Comparison of ENCODE assay signal across 1 cellular context in the genomic region with DNA sequence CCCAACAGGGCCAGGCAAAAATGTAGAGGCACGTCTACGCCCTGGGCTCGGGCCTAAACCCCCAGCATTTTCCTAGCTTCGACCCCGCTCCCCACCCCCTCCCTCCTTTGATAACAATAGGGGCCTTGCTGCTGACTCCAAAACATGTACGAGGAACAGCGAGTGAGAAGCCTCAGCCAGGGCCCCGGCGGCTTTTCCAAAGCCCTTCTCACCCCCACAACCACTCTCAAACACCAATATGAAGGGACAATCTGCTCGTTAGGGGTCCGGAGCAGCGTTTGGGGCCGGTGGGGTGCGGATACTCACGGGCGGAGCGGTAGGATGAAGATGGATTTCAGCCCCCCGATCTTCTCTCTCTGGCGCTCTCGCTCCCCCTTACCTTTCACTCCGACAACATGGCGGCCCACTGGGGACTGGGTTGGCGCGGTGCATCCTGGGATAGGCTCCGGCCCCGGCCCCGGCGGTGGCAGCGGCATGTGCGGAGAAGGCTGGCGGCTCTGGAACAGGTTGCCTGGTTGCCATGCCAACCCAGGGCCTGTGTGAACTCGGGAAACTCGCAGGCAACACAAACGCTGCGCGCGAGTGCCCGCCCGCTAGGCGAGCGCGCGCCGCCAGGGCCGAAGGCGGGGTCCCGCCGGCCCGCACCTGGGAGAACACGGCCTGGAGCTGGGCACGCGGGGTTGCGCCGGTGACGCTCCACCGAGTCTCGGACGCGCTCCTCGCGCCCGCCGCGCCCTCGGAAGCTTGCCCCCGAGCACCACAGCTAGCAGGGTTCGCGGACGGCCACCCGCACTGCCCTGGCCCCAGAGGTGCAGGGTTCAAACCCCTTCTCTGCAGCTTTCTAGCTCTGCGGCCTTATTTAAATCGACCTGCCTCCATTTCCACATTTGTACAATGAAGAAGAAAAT.
TF ChIP-seq lines count a peak whose summit lies in the region.

A gene with protein sequence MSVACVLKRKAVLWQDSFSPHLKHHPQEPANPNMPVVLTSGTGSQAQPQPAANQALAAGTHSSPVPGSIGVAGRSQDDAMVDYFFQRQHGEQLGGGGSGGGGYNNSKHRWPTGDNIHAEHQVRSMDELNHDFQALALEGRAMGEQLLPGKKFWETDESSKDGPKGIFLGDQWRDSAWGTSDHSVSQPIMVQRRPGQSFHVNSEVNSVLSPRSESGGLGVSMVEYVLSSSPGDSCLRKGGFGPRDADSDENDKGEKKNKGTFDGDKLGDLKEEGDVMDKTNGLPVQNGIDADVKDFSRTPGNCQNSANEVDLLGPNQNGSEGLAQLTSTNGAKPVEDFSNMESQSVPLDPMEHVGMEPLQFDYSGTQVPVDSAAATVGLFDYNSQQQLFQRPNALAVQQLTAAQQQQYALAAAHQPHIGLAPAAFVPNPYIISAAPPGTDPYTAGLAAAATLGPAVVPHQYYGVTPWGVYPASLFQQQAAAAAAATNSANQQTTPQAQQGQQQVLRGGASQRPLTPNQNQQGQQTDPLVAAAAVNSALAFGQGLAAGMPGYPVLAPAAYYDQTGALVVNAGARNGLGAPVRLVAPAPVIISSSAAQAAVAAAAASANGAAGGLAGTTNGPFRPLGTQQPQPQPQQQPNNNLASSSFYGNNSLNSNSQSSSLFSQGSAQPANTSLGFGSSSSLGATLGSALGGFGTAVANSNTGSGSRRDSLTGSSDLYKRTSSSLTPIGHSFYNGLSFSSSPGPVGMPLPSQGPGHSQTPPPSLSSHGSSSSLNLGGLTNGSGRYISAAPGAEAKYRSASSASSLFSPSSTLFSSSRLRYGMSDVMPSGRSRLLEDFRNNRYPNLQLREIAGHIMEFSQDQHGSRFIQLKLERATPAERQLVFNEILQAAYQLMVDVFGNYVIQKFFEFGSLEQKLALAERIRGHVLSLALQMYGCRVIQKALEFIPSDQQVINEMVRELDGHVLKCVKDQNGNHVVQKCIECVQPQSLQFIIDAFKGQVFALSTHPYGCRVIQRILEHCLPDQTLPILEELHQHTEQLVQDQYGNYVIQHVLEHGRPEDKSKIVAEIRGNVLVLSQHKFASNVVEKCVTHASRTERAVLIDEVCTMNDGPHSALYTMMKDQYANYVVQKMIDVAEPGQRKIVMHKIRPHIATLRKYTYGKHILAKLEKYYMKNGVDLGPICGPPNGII (minus strand): TSS at position 408 of the 908 bp plus-strand sequence. CDS start 6,151 bp downstream, outside the sequence.

TF ChIP-seq in HepG2, 621 proteins besides CTCF, POLR2A, EP300 and RAD21 (continued from another document and continues in another):
- no peak; the same call in none of the 2 replicates for TF ChIP-seq ZNF891 (CRISPR knock-in tag; IDR thresholded peaks at IDR 0.05)
- peak; percentile 86 for TF ChIP-seq TARDBP (CRISPR knock-in tag; IDR thresholded peaks at IDR 0.05)
- TF ChIP-seq HOXA3 (CRISPR knock-in tag; IDR thresholded peaks at IDR 0.05), result peak; percentile 95
- TF ChIP-seq KLF11 (CRISPR knock-in tag; IDR thresholded peaks at IDR 0.05), result no peak
- peak; percentile 73; the same call in 1 of the 2 replicates for TF ChIP-seq ZNF644 (CRISPR knock-in tag; IDR thresholded peaks at IDR 0.05; ENCODE audit: low read depth)
- TF ChIP-seq, protein P1, sequence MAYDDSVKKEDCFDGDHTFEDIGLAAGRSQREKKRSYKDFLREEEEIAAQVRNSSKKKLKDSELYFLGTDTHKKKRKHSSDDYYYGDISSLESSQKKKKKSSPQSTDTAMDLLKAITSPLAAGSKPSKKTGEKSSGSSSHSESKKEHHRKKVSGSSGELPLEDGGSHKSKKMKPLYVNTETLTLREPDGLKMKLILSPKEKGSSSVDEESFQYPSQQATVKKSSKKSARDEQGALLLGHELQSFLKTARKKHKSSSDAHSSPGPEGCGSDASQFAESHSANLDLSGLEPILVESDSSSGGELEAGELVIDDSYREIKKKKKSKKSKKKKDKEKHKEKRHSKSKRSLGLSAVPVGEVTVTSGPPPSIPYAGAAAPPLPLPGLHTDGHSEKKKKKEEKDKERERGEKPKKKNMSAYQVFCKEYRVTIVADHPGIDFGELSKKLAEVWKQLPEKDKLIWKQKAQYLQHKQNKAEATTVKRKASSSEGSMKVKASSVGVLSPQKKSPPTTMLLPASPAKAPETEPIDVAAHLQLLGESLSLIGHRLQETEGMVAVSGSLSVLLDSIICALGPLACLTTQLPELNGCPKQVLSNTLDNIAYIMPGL (CRISPR knock-in tag; IDR thresholded peaks at IDR 0.05; ENCODE audit: borderline replicate concordance in 1 of 2, low read depth in 1 of 2), result peak; percentile 51 to 82; a peak in 2 of 4 replicates
- no peak for TF ChIP-seq JARID2 (CRISPR knock-in tag; IDR thresholded peaks at IDR 0.05; ENCODE audit: insufficient replicate concordance)
- TF ChIP-seq ZNF121 (CRISPR knock-in tag; IDR thresholded peaks at IDR 0.05), result no peak
- TF ChIP-seq, protein P2, sequence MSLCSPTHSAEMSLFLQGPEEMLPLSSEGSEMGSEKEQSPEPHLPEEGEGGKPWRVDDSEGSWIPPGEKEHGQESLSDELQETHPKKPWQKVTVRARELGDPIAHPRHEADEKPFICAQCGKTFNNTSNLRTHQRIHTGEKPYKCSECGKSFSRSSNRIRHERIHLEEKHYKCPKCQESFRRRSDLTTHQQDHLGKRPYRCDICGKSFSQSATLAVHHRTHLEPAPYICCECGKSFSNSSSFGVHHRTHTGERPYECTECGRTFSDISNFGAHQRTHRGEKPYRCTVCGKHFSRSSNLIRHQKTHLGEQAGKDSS (CRISPR knock-in tag; IDR thresholded peaks at IDR 0.05; ENCODE audit: borderline replicate concordance, low read depth), result peak; percentile 30; the same call in 1 of the 2 replicates
- TF ChIP-seq, protein P3, sequence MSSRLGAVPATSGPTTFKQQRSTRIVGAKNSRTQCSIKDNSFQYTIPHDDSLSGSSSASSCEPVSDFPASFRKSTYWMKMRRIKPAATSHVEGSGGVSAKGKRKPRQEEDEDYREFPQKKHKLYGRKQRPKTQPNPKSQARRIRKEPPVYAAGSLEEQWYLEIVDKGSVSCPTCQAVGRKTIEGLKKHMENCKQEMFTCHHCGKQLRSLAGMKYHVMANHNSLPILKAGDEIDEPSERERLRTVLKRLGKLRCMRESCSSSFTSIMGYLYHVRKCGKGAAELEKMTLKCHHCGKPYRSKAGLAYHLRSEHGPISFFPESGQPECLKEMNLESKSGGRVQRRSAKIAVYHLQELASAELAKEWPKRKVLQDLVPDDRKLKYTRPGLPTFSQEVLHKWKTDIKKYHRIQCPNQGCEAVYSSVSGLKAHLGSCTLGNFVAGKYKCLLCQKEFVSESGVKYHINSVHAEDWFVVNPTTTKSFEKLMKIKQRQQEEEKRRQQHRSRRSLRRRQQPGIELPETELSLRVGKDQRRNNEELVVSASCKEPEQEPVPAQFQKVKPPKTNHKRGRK (CRISPR knock-in tag; IDR thresholded peaks at IDR 0.05), result no peak
- TF ChIP-seq CREB1 (IDR thresholded peaks at IDR 0.05), result no peak
- TF ChIP-seq CREB1 (CRISPR knock-in tag; IDR thresholded peaks at IDR 0.05), result peak; percentile 63
- TF ChIP-seq, protein P4, sequence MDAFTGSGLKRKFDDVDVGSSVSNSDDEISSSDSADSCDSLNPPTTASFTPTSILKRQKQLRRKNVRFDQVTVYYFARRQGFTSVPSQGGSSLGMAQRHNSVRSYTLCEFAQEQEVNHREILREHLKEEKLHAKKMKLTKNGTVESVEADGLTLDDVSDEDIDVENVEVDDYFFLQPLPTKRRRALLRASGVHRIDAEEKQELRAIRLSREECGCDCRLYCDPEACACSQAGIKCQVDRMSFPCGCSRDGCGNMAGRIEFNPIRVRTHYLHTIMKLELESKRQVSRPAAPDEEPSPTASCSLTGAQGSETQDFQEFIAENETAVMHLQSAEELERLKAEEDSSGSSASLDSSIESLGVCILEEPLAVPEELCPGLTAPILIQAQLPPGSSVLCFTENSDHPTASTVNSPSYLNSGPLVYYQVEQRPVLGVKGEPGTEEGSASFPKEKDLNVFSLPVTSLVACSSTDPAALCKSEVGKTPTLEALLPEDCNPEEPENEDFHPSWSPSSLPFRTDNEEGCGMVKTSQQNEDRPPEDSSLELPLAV (CRISPR knock-in tag; conservative IDR thresholded peaks at IDR 0.05; ENCODE audit: low read depth), result no peak
- TF ChIP-seq, protein P5, sequence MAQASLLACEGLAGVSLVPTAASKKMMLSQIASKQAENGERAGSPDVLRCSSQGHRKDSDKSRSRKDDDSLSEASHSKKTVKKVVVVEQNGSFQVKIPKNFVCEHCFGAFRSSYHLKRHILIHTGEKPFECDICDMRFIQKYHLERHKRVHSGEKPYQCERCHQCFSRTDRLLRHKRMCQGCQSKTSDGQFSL (CRISPR knock-in tag; IDR thresholded peaks at IDR 0.05), result peak; percentile 49; the same call in 1 of the 2 replicates
- TF ChIP-seq, protein P6, sequence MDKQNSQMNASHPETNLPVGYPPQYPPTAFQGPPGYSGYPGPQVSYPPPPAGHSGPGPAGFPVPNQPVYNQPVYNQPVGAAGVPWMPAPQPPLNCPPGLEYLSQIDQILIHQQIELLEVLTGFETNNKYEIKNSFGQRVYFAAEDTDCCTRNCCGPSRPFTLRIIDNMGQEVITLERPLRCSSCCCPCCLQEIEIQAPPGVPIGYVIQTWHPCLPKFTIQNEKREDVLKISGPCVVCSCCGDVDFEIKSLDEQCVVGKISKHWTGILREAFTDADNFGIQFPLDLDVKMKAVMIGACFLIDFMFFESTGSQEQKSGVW (CRISPR knock-in tag; IDR thresholded peaks at IDR 0.05; ENCODE audit: borderline replicate concordance), result no peak
- TF ChIP-seq HNRNPL (IDR thresholded peaks at IDR 0.05; ENCODE audit: low read depth, low read length), result peak; percentile 82; the same call in 1 of the 2 replicates
- peak; percentile 93 for TF ChIP-seq MYC (CRISPR knock-in tag; IDR thresholded peaks at IDR 0.05; ENCODE audit: borderline replicate concordance)
- TF ChIP-seq MXI1 (IDR thresholded peaks at IDR 0.05; ENCODE audit: borderline replicate concordance, low read depth, low read length), result peak; percentile 98
- peak; percentile 78; the same call in 1 of the 2 replicates for TF ChIP-seq HNRNPUL1 (IDR thresholded peaks at IDR 0.05; ENCODE audit: low read depth, low read length)
- TF ChIP-seq CBX2 (IDR thresholded peaks at IDR 0.05; ENCODE audit: low read depth, low read length), result no peak
- TF ChIP-seq CBX2 (CRISPR knock-in tag; IDR thresholded peaks at IDR 0.05; ENCODE audit: low read depth), result no peak
- no peak for TF ChIP-seq ZNF468 (CRISPR knock-in tag; IDR thresholded peaks at IDR 0.05)
- no peak for TF ChIP-seq ZNF775 (CRISPR knock-in tag; IDR thresholded peaks at IDR 0.05; ENCODE audit: borderline replicate concordance)
- peak; percentile 26; the same call in 1 of the 2 replicates for TF ChIP-seq ZNF33A (CRISPR knock-in tag; IDR thresholded peaks at IDR 0.05; ENCODE audit: borderline replicate concordance)
- TF ChIP-seq ZNF83 (CRISPR knock-in tag; IDR thresholded peaks at IDR 0.05; ENCODE audit: borderline replicate concordance), result no peak
- peak; percentile 54; the same call in 1 of the 2 replicates for TF ChIP-seq ZNF331 (CRISPR knock-in tag; IDR thresholded peaks at IDR 0.05)
- peak; percentile 45; the same call in 1 of the 2 replicates for TF ChIP-seq ZNF556 (CRISPR knock-in tag; IDR thresholded peaks at IDR 0.05; ENCODE audit: borderline replicate concordance)
- TF ChIP-seq ZMAT3 (CRISPR knock-in tag; conservative IDR thresholded peaks at IDR 0.05), result peak; percentile 91
- TF ChIP-seq KDM4B (CRISPR knock-in tag; IDR thresholded peaks at IDR 0.05), result no peak
- TF ChIP-seq, protein P7, sequence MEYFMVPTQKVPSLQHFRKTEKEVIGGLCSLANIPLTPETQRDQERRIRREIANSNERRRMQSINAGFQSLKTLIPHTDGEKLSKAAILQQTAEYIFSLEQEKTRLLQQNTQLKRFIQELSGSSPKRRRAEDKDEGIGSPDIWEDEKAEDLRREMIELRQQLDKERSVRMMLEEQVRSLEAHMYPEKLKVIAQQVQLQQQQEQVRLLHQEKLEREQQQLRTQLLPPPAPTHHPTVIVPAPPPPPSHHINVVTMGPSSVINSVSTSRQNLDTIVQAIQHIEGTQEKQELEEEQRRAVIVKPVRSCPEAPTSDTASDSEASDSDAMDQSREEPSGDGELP (IDR thresholded peaks at IDR 0.05; ENCODE audit: borderline replicate concordance, low read depth), result peak; percentile 73; the same call in 1 of the 2 replicates
- no peak for TF ChIP-seq TMF1 (CRISPR knock-in tag; IDR thresholded peaks at IDR 0.05; ENCODE audit: low read depth)
- TF ChIP-seq, protein P8, sequence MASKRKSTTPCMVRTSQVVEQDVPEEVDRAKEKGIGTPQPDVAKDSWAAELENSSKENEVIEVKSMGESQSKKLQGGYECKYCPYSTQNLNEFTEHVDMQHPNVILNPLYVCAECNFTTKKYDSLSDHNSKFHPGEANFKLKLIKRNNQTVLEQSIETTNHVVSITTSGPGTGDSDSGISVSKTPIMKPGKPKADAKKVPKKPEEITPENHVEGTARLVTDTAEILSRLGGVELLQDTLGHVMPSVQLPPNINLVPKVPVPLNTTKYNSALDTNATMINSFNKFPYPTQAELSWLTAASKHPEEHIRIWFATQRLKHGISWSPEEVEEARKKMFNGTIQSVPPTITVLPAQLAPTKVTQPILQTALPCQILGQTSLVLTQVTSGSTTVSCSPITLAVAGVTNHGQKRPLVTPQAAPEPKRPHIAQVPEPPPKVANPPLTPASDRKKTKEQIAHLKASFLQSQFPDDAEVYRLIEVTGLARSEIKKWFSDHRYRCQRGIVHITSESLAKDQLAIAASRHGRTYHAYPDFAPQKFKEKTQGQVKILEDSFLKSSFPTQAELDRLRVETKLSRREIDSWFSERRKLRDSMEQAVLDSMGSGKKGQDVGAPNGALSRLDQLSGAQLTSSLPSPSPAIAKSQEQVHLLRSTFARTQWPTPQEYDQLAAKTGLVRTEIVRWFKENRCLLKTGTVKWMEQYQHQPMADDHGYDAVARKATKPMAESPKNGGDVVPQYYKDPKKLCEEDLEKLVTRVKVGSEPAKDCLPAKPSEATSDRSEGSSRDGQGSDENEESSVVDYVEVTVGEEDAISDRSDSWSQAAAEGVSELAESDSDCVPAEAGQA (IDR thresholded peaks at IDR 0.05; ENCODE audit: low read depth), result peak; percentile 90
- TF ChIP-seq, protein P8 (CRISPR knock-in tag; IDR thresholded peaks at IDR 0.05; ENCODE audit: borderline replicate concordance), result peak; percentile 62; the same call in 1 of the 2 replicates
- TF ChIP-seq ZNF605 (CRISPR knock-in tag; IDR thresholded peaks at IDR 0.05), result 0 out of 2 replicates have a peak, but pooled peaks have one; percentile 26
